In genomic region chr9:99660191-99660636, GRCh38 we compare ENCODE assay signal across 2 cellular contexts.
TF ChIP-seq lines count a peak whose summit lies in the region.

No MANE protein-coding gene starts in this region.

TF ChIP-seq in GM12891, 5 proteins besides CTCF, POLR2A, EP300 and RAD21:
- TF ChIP-seq PAX5 (IDR thresholded peaks at IDR 0.05; ENCODE audit: insufficient read depth, low read length, severe bottlenecking) = no peak
- TF ChIP-seq POU2F2 (IDR thresholded peaks at IDR 0.05; ENCODE audit: low read depth, low read length) = peak; percentile 71
- no peak; the same call in 1 of the 2 replicates for TF ChIP-seq TAF1 (IDR thresholded peaks at IDR 0.05; ENCODE audit: low read depth, low read length)
- no peak; the same call in 1 of the 2 replicates for TF ChIP-seq POLR2AphosphoS5 (IDR thresholded peaks at IDR 0.05; ENCODE audit: low read depth, low read length)
- peak; percentile 90 for TF ChIP-seq SPI1 (IDR thresholded peaks at IDR 0.05; ENCODE audit: low read depth, low read length)

TF ChIP-seq in H1, 55 proteins besides CTCF, POLR2A, EP300 and RAD21 (continued from another document):
- TF ChIP-seq NANOG (IDR thresholded peaks at IDR 0.05; ENCODE audit: insufficient read depth, low read depth, low read length, poor library complexity, severe bottlenecking) = no peak
- no peak for TF ChIP-seq FOSL1 (IDR thresholded peaks at IDR 0.05; ENCODE audit: insufficient read depth, low read depth, low read length)
- TF ChIP-seq SUZ12 (IDR thresholded peaks at IDR 0.05; ENCODE audit: low read length) = no peak
- no peak for TF ChIP-seq SRF (IDR thresholded peaks at IDR 0.05; ENCODE audit: low read depth, low read length)
- TF ChIP-seq KDM5A (IDR thresholded peaks at IDR 0.05; ENCODE audit: low read length) = no peak
- TF ChIP-seq JUND (IDR thresholded peaks at IDR 0.05; ENCODE audit: low read length) = no peak
- TF ChIP-seq SP1 (IDR thresholded peaks at IDR 0.05; ENCODE audit: low read depth, low read length) = no peak
- TF ChIP-seq SIX5 (IDR thresholded peaks at IDR 0.05; ENCODE audit: low read depth, low read length) = no peak
- TF ChIP-seq BACH1 (IDR thresholded peaks at IDR 0.05; ENCODE audit: low read length) = no peak
- no peak for TF ChIP-seq TAF1 (IDR thresholded peaks at IDR 0.05; ENCODE audit: low read depth, low read length)
- TF ChIP-seq KDM4A (IDR thresholded peaks at IDR 0.05; ENCODE audit: low read depth, low read length, severe bottlenecking) = no peak
- TF ChIP-seq TAF7 (optimal IDR thresholded peaks at IDR 0.05; ENCODE audit: borderline replicate concordance, low read depth, low read length) = no peak
- no peak for TF ChIP-seq EGR1 (IDR thresholded peaks at IDR 0.05; ENCODE audit: borderline replicate concordance, low read depth, low read length)
- TF ChIP-seq MAFK (IDR thresholded peaks at IDR 0.05; ENCODE audit: low read depth, low read length) = no peak
- no peak for TF ChIP-seq POLR2AphosphoS5 (IDR thresholded peaks at IDR 0.05; ENCODE audit: low read depth, low read length)
- TF ChIP-seq ATF3 (IDR thresholded peaks at IDR 0.05; ENCODE audit: insufficient read depth, low read depth, low read length) = no peak
- no peak for TF ChIP-seq CHD2 (IDR thresholded peaks at IDR 0.05; ENCODE audit: low read length)
- TF ChIP-seq SAP30 (IDR thresholded peaks at IDR 0.05; ENCODE audit: insufficient read depth, insufficient replicate concordance, low read length) = no peak
- TF ChIP-seq TEAD4 (IDR thresholded peaks at IDR 0.05; ENCODE audit: low read depth, low read length) = no peak
